12 cellular contexts compared by ENCODE assay signal in genomic region chr6:30912746-30913520, GRCh38. TPM values are rescaled to one million over a fixed set of nuclear protein-coding genes. Genes with fewer than 3 reads are reported as not detected.
DNase-seq lines count a peak whose midpoint lies in the region; FAIRE-seq and TF ChIP-seq lines count a peak whose summit lies in the region.
"Had no signal": no experiment of that assay in that cellular context is flagged by ENCODE, and none has a peak within 500 bp of the region (broad histone marks: within the 10 kb centered on the region; RNA-seq: fewer than 3 reads in every experiment).

No MANE protein-coding gene starts in this region.

- TF ChIP-seq POLR2A in GM12892 (IDR thresholded peaks at IDR 0.05; ENCODE audit: low read depth, low read length) = no peak

- no peak for FAIRE-seq in GM12892 (lab: Jason Lieb, UNC)

- H3K27ac Mint-ChIP-seq in activated naive CD4-positive, alpha-beta T cell treated with anti-CD3 and anti-CD28 coated beads for 36 hours = no peak overlapping the region
- peak overlapping the region; percentile 95 for H3K27ac Mint-ChIP-seq in type B pancreatic cell

- no peaks in the 10 kb centered on the region for H3K9me3 Mint-ChIP-seq in activated naive CD4-positive, alpha-beta T cell treated with anti-CD3 and anti-CD28 coated beads for 36 hours
- no peaks in the 10 kb centered on the region for H3K9me3 Mint-ChIP-seq in type B pancreatic cell

- no peaks in the 10 kb centered on the region for H3K27me3 Mint-ChIP-seq in activated naive CD4-positive, alpha-beta T cell treated with anti-CD3 and anti-CD28 coated beads for 36 hours (ENCODE audit: low read depth)
- no peaks in the 10 kb centered on the region for H3K27me3 Mint-ChIP-seq in type B pancreatic cell

- peak overlapping the region; percentile 75 to 80 for H3K4me3 ChIP-seq in muscle layer of duodenum (ENCODE audit: low read depth in 1 of 2, low read length in 2 of 2)

- H3K4me1 Mint-ChIP-seq in activated naive CD4-positive, alpha-beta T cell treated with anti-CD3 and anti-CD28 coated beads for 36 hours (ENCODE audit: low read depth) = peaks cover 41% of the 10 kb centered on the region
- H3K4me1 Mint-ChIP-seq in type B pancreatic cell (ENCODE audit: unreplicated experiment) = peaks cover 43% of the 10 kb centered on the region

- intact Hi-C loops in activated naive CD4-positive, alpha-beta T cell treated with anti-CD3 and anti-CD28 coated beads for 36 hours (cut with micrococcal nuclease) = loop anchor here (5.0 kb wide), 2 partner anchors 356 to 371 kb away; partner anchors contain the start of genes GNL1 and PRR3

- no peaks in the 10 kb centered on the region for H3K9me3 ChIP-seq in muscle layer of duodenum (ENCODE audit: control insufficient read depth in 1 of 2, low read length in 2 of 2)

- no peaks in the 10 kb centered on the region for H3K27me3 ChIP-seq in muscle layer of duodenum (ENCODE audit: low read depth, low read length)

- peaks cover 22 to 31% of the 10 kb centered on the region in 2 donors for H3K4me1 ChIP-seq in muscle layer of duodenum (ENCODE audit: control insufficient read depth in 1 of 2, insufficient read depth in 2 of 2, low read length in 2 of 2)

- H3K27ac ChIP-seq in caudate nucleus (ENCODE audit: low read depth, low read length) (peak overlapping the region; percentile 94), muscle layer of duodenum (ENCODE audit: low read length) (peak overlapping the region; percentile 72)

- CTCF ChIA-PET in activated naive CD4-positive, alpha-beta T cell treated with anti-CD3 and anti-CD28 coated beads for 36 hours (lab: Charles Lee) = interaction anchor here (0.9 to 5.8 kb wide), 12 partner anchors 9 to 175 kb away, joined by 3 to 73 read pairs (median 4); partner anchors contain the start of gene IER3

- H3K36me3 ChIP-seq in muscle layer of duodenum (ENCODE audit: control insufficient read depth in 1 of 2, insufficient read depth in 2 of 2, low read length in 2 of 2) = peaks cover 32 to 43% of the 10 kb centered on the region in 2 donors

- no peak for DNase-seq in activated naive CD4-positive, alpha-beta T cell treated with anti-CD3 and anti-CD28 coated beads for 36 hours
- DNase-seq in activated naive CD4-positive, alpha-beta T cell (lab: John Stamatoyannopoulos, UW) = no peak
- DNase-seq in caudate nucleus (lab: John Stamatoyannopoulos, UW) = peak in 16 of 61 donors; percentile 8 to 75 (median 25)
- DNase-seq in type B pancreatic cell (ENCODE audit: extremely low spot score, unreplicated experiment) = no peak
- no peak for DNase-seq in GM12892 (ENCODE audit: insufficient read length)
- no peak for DNase-seq in stimulated activated naive CD4-positive, alpha-beta T cell treated with Interleukin-2 at 50 U/mL for 16 hours (lab: John Stamatoyannopoulos, UW)
- DNase-seq in HuH-7.5 (ENCODE audit: low spot score) = no peak
- DNase-seq: activated CD4-positive, alpha-beta T cell treated with anti-CD3 and anti-CD28 coated beads, Interleukin-2, amount 50 U/mL, for 48 hours; islet precursor cell; NK-92 treated with Interleukin-12 subunit alpha and Interleukin-12 subunit beta, amount 100 ng/mL, for 24 hours had no signal

- peak overlapping the region; percentile 87 for H3K4me3 Mint-ChIP-seq in activated naive CD4-positive, alpha-beta T cell treated with anti-CD3 and anti-CD28 coated beads for 36 hours
- H3K4me3 Mint-ChIP-seq in type B pancreatic cell = peak overlapping the region; percentile 96

- peaks cover 31% of the 10 kb centered on the region for H3K36me3 Mint-ChIP-seq in activated naive CD4-positive, alpha-beta T cell treated with anti-CD3 and anti-CD28 coated beads for 36 hours (ENCODE audit: low read depth)
- H3K36me3 Mint-ChIP-seq in type B pancreatic cell = peaks cover 25% of the 10 kb centered on the region

- no peak for TF ChIP-seq CTCF in type B pancreatic cell (conservative IDR thresholded peaks at IDR 0.05)

RNA-seq across cellular contexts. Expression of gene VARS2, which starts 1.1 kb away (rescaled TPM):
- 10 to 100 TPM; 78.1 to 82.8 TPM for total RNA-seq in activated naive CD4-positive, alpha-beta T cell treated with anti-CD3 and anti-CD28 coated beads for 36 hours
- total RNA-seq in type B pancreatic cell (ENCODE audit: low replicate concordance) = 43.8 and 79.4 TPM in 2 replicates
- 26.5 TPM for polyA plus RNA-seq in GM12892 (2012; ENCODE audit: missing spikeins)

RNA-seq across cellular contexts. Expression of gene GTF2H4, which starts 4.9 kb away (rescaled TPM):
- total RNA-seq in activated naive CD4-positive, alpha-beta T cell treated with anti-CD3 and anti-CD28 coated beads for 36 hours = 10 to 100 TPM; 33.3 to 42.4 TPM
- total RNA-seq in type B pancreatic cell (ENCODE audit: low replicate concordance) = 40.8 and 78.7 TPM in 2 replicates
- 20.5 TPM for polyA plus RNA-seq in GM12892 (2012; ENCODE audit: missing spikeins)

RNA-seq across cellular contexts. Expression of gene SFTA2, which starts 19.0 kb away (rescaled TPM):
- not detected for total RNA-seq in activated naive CD4-positive, alpha-beta T cell treated with anti-CD3 and anti-CD28 coated beads for 36 hours
- total RNA-seq in type B pancreatic cell (ENCODE audit: low replicate concordance) = 2.7 and 3.6 TPM in 2 replicates
- polyA plus RNA-seq in GM12892 (2012; ENCODE audit: missing spikeins) = not detected
- total RNA-seq: dermis microvascular lymphatic vessel endothelial cell had no signal

RNA-seq across cellular contexts. Expression of gene MUCL3, which starts 27.8 kb away (rescaled TPM):
- not detected for total RNA-seq in activated naive CD4-positive, alpha-beta T cell treated with anti-CD3 and anti-CD28 coated beads for 36 hours
- 0.31 and 3.5 TPM in 2 replicates for total RNA-seq in type B pancreatic cell (ENCODE audit: low replicate concordance)
- 0.49 TPM for polyA plus RNA-seq in GM12892 (2012; ENCODE audit: missing spikeins)
- total RNA-seq: dermis microvascular lymphatic vessel endothelial cell had no signal

RNA-seq across cellular contexts. Expression of gene DDR1, which starts 28.6 kb away (rescaled TPM):
- total RNA-seq in activated naive CD4-positive, alpha-beta T cell treated with anti-CD3 and anti-CD28 coated beads for 36 hours = 10 to 100 TPM in 1 of 2 experiments, 1 to 10 TPM in 1; 9.5 to 10.1 TPM
- 197 and 315 TPM in 2 replicates for total RNA-seq in type B pancreatic cell (ENCODE audit: low replicate concordance)
- polyA plus RNA-seq in GM12892 (2012; ENCODE audit: missing spikeins) = 7.2 TPM
